Comparison of ENCODE assay signal across 9 cellular contexts in the genomic region with DNA sequence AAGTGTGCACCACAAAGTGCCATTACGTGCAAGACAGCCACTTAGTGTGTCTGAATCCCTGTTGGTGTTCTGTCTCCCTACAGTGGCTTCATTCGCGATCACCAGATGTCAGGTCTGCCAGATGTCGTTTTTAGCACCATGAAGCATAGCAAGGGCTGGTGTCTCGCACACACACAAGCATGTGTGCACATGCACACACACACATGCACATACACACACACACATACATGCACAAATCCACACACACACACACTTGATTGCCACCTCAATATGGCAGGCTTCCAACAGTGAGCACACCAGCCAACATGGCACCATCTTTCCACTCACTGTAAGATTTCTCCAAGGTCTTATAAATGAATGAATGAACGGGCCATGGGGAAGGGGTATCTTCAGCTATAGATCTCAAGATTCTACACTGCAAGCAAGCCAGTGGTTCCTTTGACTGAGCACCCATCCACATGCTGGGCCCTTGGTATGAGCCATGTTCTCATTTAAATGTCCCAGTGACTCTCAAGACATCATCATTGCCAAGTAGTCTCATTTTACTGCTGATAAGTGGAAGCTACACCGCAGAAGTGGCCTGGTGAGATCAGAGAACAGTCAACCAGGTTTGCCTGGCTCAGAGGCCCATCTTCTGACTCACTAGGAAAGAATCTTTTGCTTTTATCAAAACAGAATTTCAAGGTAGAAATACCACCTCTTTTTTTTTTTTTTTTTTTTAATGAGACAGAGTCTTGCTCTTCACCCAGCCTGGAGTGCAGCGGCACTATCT.
DNase-seq lines count a peak whose midpoint lies in the region; ATAC-seq and TF ChIP-seq lines count a peak whose summit lies in the region.
"Had no signal": no experiment of that assay in that cellular context is flagged by ENCODE, and none has a peak within 500 bp of the region (broad histone marks: within the 10 kb centered on the region; RNA-seq: fewer than 3 reads in every experiment).

No MANE protein-coding gene starts in this region.

- ATAC-seq in GM18520 (IDR thresholded peaks at IDR 0.05; ENCODE audit: unreplicated experiment): no peak
- ATAC-seq: activated T-cell treated with anti-CD3 and anti-CD28 coated beads, Interleukin-2, amount 50 U/mL, for 4 hours had no signal

- intact Hi-C loops in activated T-helper 1 cell treated with anti-CD3 and anti-CD28 coated beads, Interleukin-12 subunit alpha, Interleukin-12 subunit beta, Interleukin-2, Interleukin-4 antibody, amounts not matched to agents 30 ng/mL and 10 ng/mL and 1 ng/mL, durations not matched to agents 14 hours and 24 hours and 36 hours (cut with micrococcal nuclease): no loop called here

- H3K27me3 Mint-ChIP-seq in activated T-helper 1 cell treated with anti-CD3 and anti-CD28 coated beads, Interleukin-12 subunit alpha, Interleukin-12 subunit beta, Interleukin-2, Interleukin-4 antibody, amounts not matched to agents 30 ng/mL and 10 ng/mL and 1 ng/mL, durations not matched to agents 14 hours and 24 hours and 36 hours (ENCODE audit: insufficient read depth): no peaks in the 10 kb centered on the region

- no peaks in the 10 kb centered on the region for H3K9me3 ChIP-seq in MG63

- H3K9me3 Mint-ChIP-seq in activated T-helper 1 cell treated with anti-CD3 and anti-CD28 coated beads, Interleukin-12 subunit alpha, Interleukin-12 subunit beta, Interleukin-2, Interleukin-4 antibody, amounts not matched to agents 30 ng/mL and 10 ng/mL and 1 ng/mL, durations not matched to agents 14 hours and 24 hours and 36 hours: no peaks in the 10 kb centered on the region
- H3K9me3 Mint-ChIP-seq: activated T-cell treated with anti-CD3 and anti-CD28 coated beads, Interleukin-2, amount 50 U/mL, for 4 hours had no signal

- H3K27ac Mint-ChIP-seq in activated T-helper 1 cell treated with anti-CD3 and anti-CD28 coated beads, Interleukin-12 subunit alpha, Interleukin-12 subunit beta, Interleukin-2, Interleukin-4 antibody, amounts not matched to agents 30 ng/mL and 10 ng/mL and 1 ng/mL, durations not matched to agents 14 hours and 24 hours and 36 hours: no peak overlapping the region

- H3K27me3 ChIP-seq in MG63: no peaks in the 10 kb centered on the region

- no peak overlapping the region for H3K4me3 Mint-ChIP-seq in activated T-helper 1 cell treated with anti-CD3 and anti-CD28 coated beads, Interleukin-12 subunit alpha, Interleukin-12 subunit beta, Interleukin-2, Interleukin-4 antibody, amounts not matched to agents 30 ng/mL and 10 ng/mL and 1 ng/mL, durations not matched to agents 14 hours and 24 hours and 36 hours
- H3K4me3 Mint-ChIP-seq: activated T-cell treated with anti-CD3 and anti-CD28 coated beads, Interleukin-2, amount 50 U/mL, for 4 hours had no signal

- H3K4me3 ChIP-seq in MG63 (no peak overlapping the region), choroid plexus epithelial cell (ENCODE audit: low read depth, low read length) (no peak overlapping the region)

- no peaks in the 10 kb centered on the region for H3K36me3 ChIP-seq in MG63

- no peaks in the 10 kb centered on the region for H3K4me1 Mint-ChIP-seq in activated T-helper 1 cell treated with anti-CD3 and anti-CD28 coated beads, Interleukin-12 subunit alpha, Interleukin-12 subunit beta, Interleukin-2, Interleukin-4 antibody, amounts not matched to agents 30 ng/mL and 10 ng/mL and 1 ng/mL, durations not matched to agents 14 hours and 24 hours and 36 hours (ENCODE audit: low read depth)

- no peak for TF ChIP-seq CTCF in choroid plexus epithelial cell (conservative IDR thresholded peaks at IDR 0.05; ENCODE audit: low read depth, low read length)

- DNase-seq in EL: peak; percentile 88
- peak; percentile 28 for DNase-seq in MG63
- peak; percentile 95 for DNase-seq in choroid plexus epithelial cell (ENCODE audit: low read depth)
- DNase-seq in non-pigmented ciliary epithelial cell (ENCODE audit: low read depth): peak; percentile 84
- no peak for DNase-seq in GOT3 (lab: John Stamatoyannopoulos, UW)
- no peak for DNase-seq in activated T-helper 1 cell treated with anti-CD3 and anti-CD28 coated beads, Interleukin-12 subunit alpha, Interleukin-12 subunit beta, Interleukin-2, Interleukin-4 antibody, amounts not matched to agents 30 ng/mL and 10 ng/mL and 1 ng/mL, durations not matched to agents 14 hours and 24 hours and 36 hours (ENCODE audit: low spot score)
- DNase-seq in SKM-1 treated with dmso at 0.1 percent for 144 hours (lab: John Stamatoyannopoulos, UW; ENCODE audit: unreplicated experiment): no peak
- DNase-seq: activated T-cell treated with anti-CD3 and anti-CD28 coated beads, Interleukin-2, amount 50 U/mL, for 4 hours had no signal

- H3K36me3 Mint-ChIP-seq in activated T-helper 1 cell treated with anti-CD3 and anti-CD28 coated beads, Interleukin-12 subunit alpha, Interleukin-12 subunit beta, Interleukin-2, Interleukin-4 antibody, amounts not matched to agents 30 ng/mL and 10 ng/mL and 1 ng/mL, durations not matched to agents 14 hours and 24 hours and 36 hours (ENCODE audit: low read depth): no peaks in the 10 kb centered on the region

Comparison
In these comparisons a context has a peak if more than half of its experiments do, and no peak if none do; other contexts are left out.
1. DNase-seq: peak in EL (single experiment), MG63 (single experiment), choroid plexus epithelial cell (single experiment) and non-pigmented ciliary epithelial cell (single experiment); none in GOT3 (single experiment), activated T-helper 1 cell treated with anti-CD3 and anti-CD28 coated beads, Interleukin-12 subunit alpha, Interleukin-12 subunit beta, Interleukin-2, Interleukin-4 antibody, amounts not matched to agents 30 ng/mL and 10 ng/mL and 1 ng/mL, durations not matched to agents 14 hours and 24 hours and 36 hours (single experiment) and SKM-1 treated with dmso at 0.1 percent for 144 hours (single experiment).